22 cellular contexts compared by ENCODE assay signal in genomic region chr3:4042869-4043268, GRCh38.
"Had no signal": no experiment of that assay in that cellular context is flagged by ENCODE, and none has a peak within 500 bp of the region (broad histone marks: within the 10 kb centered on the region; RNA-seq: fewer than 3 reads in every experiment).

No MANE protein-coding gene starts in this region.

- H3K27ac ChIP-seq: SJSA1, SK-N-MC had no signal

- H3K36me3 ChIP-seq: MG63, SJSA1 had no signal

- H3K9me3 ChIP-seq: MG63, SJSA1 had no signal

- H3K4me3 ChIP-seq: MG63, SJSA1, SK-N-MC had no signal

- ATAC-seq: HepG2 had no signal

- H3K27me3 ChIP-seq: MG63, SJSA1 had no signal

- H3K4me1 ChIP-seq: SJSA1 had no signal

- DNase-seq: IMR-90, Karpas-422, KG1, MG63, NCI-H1092 treated with DMSO at 0.1 percent for 48 hours, NCI-H1436, NCI-H187, NCI-H2029, NCI-H2081 treated with DMSO at 0.1 percent for 48 hours, NCI-H2171, NCI-H226, NCI-H446, NCI-H510A, NCI-H524 treated with DMSO at 0.1 percent for 48 hours, NCI-H69, NCI-H774, Right ventricle myocardium superior, RPMI8226, SIG-M5 had no signal
